In the genomic region with DNA sequence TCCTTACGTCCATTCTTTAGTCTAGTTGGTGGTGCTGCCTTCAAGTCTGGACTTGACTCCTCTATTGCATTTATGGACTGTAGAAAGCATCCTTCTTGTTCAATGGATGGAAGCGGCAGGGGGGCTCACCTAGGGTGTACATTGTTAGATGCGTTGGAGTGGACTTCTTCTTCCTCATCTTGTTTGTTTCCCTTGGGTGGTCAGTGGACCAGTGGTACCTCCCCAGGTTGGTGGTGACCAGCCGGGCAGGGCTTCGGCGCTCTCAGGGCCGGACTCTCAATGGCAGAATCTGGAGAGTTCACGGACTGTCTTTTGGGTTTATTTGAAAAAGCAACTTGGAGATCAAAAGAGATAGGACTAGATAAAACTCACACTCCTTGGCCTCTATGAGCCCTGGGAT, we compare ENCODE assay signal across 1 cellular context.
TF ChIP-seq lines count a peak whose summit lies in the region.

No MANE protein-coding gene starts in this region.

TF ChIP-seq in A549, 52 proteins besides CTCF, POLR2A, EP300 and RAD21 (continued from another document):
- TF ChIP-seq FOSB (CRISPR knock-in tag; IDR thresholded peaks at IDR 0.05): no peak
- TF ChIP-seq, protein P1, sequence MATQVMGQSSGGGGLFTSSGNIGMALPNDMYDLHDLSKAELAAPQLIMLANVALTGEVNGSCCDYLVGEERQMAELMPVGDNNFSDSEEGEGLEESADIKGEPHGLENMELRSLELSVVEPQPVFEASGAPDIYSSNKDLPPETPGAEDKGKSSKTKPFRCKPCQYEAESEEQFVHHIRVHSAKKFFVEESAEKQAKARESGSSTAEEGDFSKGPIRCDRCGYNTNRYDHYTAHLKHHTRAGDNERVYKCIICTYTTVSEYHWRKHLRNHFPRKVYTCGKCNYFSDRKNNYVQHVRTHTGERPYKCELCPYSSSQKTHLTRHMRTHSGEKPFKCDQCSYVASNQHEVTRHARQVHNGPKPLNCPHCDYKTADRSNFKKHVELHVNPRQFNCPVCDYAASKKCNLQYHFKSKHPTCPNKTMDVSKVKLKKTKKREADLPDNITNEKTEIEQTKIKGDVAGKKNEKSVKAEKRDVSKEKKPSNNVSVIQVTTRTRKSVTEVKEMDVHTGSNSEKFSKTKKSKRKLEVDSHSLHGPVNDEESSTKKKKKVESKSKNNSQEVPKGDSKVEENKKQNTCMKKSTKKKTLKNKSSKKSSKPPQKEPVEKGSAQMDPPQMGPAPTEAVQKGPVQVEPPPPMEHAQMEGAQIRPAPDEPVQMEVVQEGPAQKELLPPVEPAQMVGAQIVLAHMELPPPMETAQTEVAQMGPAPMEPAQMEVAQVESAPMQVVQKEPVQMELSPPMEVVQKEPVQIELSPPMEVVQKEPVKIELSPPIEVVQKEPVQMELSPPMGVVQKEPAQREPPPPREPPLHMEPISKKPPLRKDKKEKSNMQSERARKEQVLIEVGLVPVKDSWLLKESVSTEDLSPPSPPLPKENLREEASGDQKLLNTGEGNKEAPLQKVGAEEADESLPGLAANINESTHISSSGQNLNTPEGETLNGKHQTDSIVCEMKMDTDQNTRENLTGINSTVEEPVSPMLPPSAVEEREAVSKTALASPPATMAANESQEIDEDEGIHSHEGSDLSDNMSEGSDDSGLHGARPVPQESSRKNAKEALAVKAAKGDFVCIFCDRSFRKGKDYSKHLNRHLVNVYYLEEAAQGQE (IDR thresholded peaks at IDR 0.05): no peak
- TF ChIP-seq HOXB13 (CRISPR knock-in tag; IDR thresholded peaks at IDR 0.05; ENCODE audit: low read depth): no peak
- no peak for TF ChIP-seq HOXB5 (CRISPR knock-in tag; IDR thresholded peaks at IDR 0.05)
- no peak for TF ChIP-seq JUN (IDR thresholded peaks at IDR 0.05)
- TF ChIP-seq EHF (CRISPR knock-in tag; IDR thresholded peaks at IDR 0.05): no peak
- TF ChIP-seq, protein P2, sequence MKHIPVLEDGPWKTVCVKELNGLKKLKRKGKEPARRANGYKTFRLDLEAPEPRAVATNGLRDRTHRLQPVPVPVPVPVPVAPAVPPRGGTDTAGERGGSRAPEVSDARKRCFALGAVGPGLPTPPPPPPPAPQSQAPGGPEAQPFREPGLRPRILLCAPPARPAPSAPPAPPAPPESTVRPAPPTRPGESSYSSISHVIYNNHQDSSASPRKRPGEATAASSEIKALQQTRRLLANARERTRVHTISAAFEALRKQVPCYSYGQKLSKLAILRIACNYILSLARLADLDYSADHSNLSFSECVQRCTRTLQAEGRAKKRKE (CRISPR knock-in tag; IDR thresholded peaks at IDR 0.05; ENCODE audit: low read depth): no peak
- no peak for TF ChIP-seq ZFP36 (IDR thresholded peaks at IDR 0.05; ENCODE audit: borderline replicate concordance, partially characterized antibody)
